ENCODE assay signal across 9 cellular contexts in genomic region chr5:138035605-138036537, GRCh38. TPM values are rescaled to one million over a fixed set of nuclear protein-coding genes. Genes with fewer than 3 reads are reported as not detected.
DNase-seq lines count a peak whose midpoint lies in the region; ATAC-seq and TF ChIP-seq lines count a peak whose summit lies in the region.
"Had no signal": no experiment of that assay in that cellular context is flagged by ENCODE, and none has a peak within 500 bp of the region (broad histone marks: within the 10 kb centered on the region; RNA-seq: fewer than 3 reads in every experiment).

No MANE protein-coding gene starts in this region.

- no TSS peak for BruUV-seq in OCI-LY7 (replicated peaks; lab: Mats Ljungman, UMichigan)

- peaks cover 16% of the 10 kb centered on the region for H3K79me2 ChIP-seq in OCI-LY7 (ENCODE audit: insufficient read depth, low read depth, low read length)

- intact Hi-C loops in OCI-LY7 (cut with micrococcal nuclease; ENCODE audit: unreplicated experiment): loop anchor here (1.0 to 10.0 kb wide), 2 partner anchors 32 to 539 kb away; partner anchors contain the start of gene HSPA9
- intact Hi-C loops in naive thymus-derived CD4-positive, alpha-beta T cell (cut with micrococcal nuclease): loop anchor here (1.0 to 10.0 kb wide), 7 partner anchors 32 to 1529 kb away; partner anchors contain the start of genes BRD8 (in 1 of the 2), EGR1 (in 1 of the 2) and UBE2D2 (in 1 of the 2)

- H3K4me3 ChIP-seq in OCI-LY7 (ENCODE audit: low read depth, low read length, poor library complexity, severe bottlenecking) (no peak overlapping the region), epithelial cell of proximal tubule (ENCODE audit: low read depth, low read length) (no peak overlapping the region)
- H3K4me3 ChIP-seq in naive thymus-derived CD4-positive, alpha-beta T cell (ENCODE audit: low read length): no peak overlapping the region

- no peaks in the 10 kb centered on the region for H3K9me3 Mint-ChIP-seq in IgD-negative memory B cell
- H3K9me3 Mint-ChIP-seq in naive thymus-derived CD4-positive, alpha-beta T cell: no peaks in the 10 kb centered on the region
- no peaks in the 10 kb centered on the region for H3K9me3 Mint-ChIP-seq in stimulated activated naive CD8-positive, alpha-beta T cell treated with anti-CD3 and anti-CD28 coated beads, Interleukin-15, amount 100 ng/mL, for 72 hours

- H3K27me3 ChIP-seq in naive thymus-derived CD4-positive, alpha-beta T cell (ENCODE audit: control insufficient read depth in 2 of 2, insufficient read depth in 2 of 2, low read length in 2 of 2): no peaks in the 10 kb centered on the region

- H3K4me2 ChIP-seq in OCI-LY7 (ENCODE audit: low read length): peak overlapping the region; percentile 47

- TF ChIP-seq CTCF in OCI-LY7 (conservative IDR thresholded peaks at IDR 0.05; ENCODE audit: low read length) (peak; percentile 99), epithelial cell of proximal tubule (conservative IDR thresholded peaks at IDR 0.05; ENCODE audit: low read depth, low read length) (peak; percentile 86)

- no peak overlapping the region for H3K27ac ChIP-seq in OCI-LY7 (ENCODE audit: low read depth, low read length, poor library complexity, severe bottlenecking)
- no peak overlapping the region for H3K27ac ChIP-seq in naive thymus-derived CD4-positive, alpha-beta T cell (ENCODE audit: low read depth, low read length)

- peak overlapping the region; percentile 88 for H2AFZ ChIP-seq in OCI-LY7 (ENCODE audit: low read length)

- peaks cover 18 to 19% (median 19%) of the 10 kb centered on the region in 3 donors for H3K4me1 Mint-ChIP-seq in IgD-negative memory B cell
- peaks cover 15 to 30% (median 24%) of the 10 kb centered on the region in 7 donors for H3K4me1 Mint-ChIP-seq in naive thymus-derived CD4-positive, alpha-beta T cell
- peaks cover 43% of the 10 kb centered on the region for H3K4me1 Mint-ChIP-seq in stimulated activated naive CD8-positive, alpha-beta T cell treated with anti-CD3 and anti-CD28 coated beads, Interleukin-15, amount 100 ng/mL, for 72 hours

- DNase-seq in CD1c-positive myeloid dendritic cell (ENCODE audit: extremely low spot score): peak; percentile 90
- peak; percentile 90 for DNase-seq in OCI-LY7 (ENCODE audit: low spot score)
- peak; percentile 44 for DNase-seq in activated T-cell treated with anti-CD3 and anti-CD28 coated beads for 24 hours (ENCODE audit: low read depth)
- peak; percentile 64 for DNase-seq in epithelial cell of proximal tubule (ENCODE audit: low read depth)
- peak; percentile 11 to 80 (median 72) for DNase-seq in naive thymus-derived CD4-positive, alpha-beta T cell
- peak; percentile 60 to 74 for DNase-seq in stimulated activated naive CD8-positive, alpha-beta T cell treated with anti-CD3 and anti-CD28 coated beads, Interleukin-15, amount 100 ng/mL, for 72 hours

- CTCF ChIA-PET in OCI-LY7 (lab: Charles Lee; ENCODE audit: unreplicated experiment): interaction anchor here (0.7 to 1.0 kb wide), 3 partner anchors 27 to 97 kb away, joined by 3 to 4 read pairs (median 3); no protein-coding TSS in a partner anchor
- CTCF ChIA-PET in naive thymus-derived CD4-positive, alpha-beta T cell (lab: Charles Lee): interaction anchor here (0.6 to 2.2 kb wide), 13 partner anchors 9 to 301 kb away, joined by 3 to 11 read pairs (median 3); no protein-coding TSS in a partner anchor

- H3K27ac Mint-ChIP-seq in IgD-negative memory B cell: peak overlapping the region; percentile 19 to 50 (median 40)
- H3K27ac Mint-ChIP-seq in naive thymus-derived CD4-positive, alpha-beta T cell: peak overlapping the region in 8 of 9 donors; percentile 4 to 89 (median 37)
- no peak overlapping the region for H3K27ac Mint-ChIP-seq in stimulated activated naive CD8-positive, alpha-beta T cell treated with anti-CD3 and anti-CD28 coated beads, Interleukin-15, amount 100 ng/mL, for 72 hours

- peak; percentile 35 for ATAC-seq in GM19452 (IDR thresholded peaks at IDR 0.05; ENCODE audit: unreplicated experiment)
- peak; percentile 76 for ATAC-seq in naive thymus-derived CD4-positive, alpha-beta T cell
- ATAC-seq in stimulated activated naive CD8-positive, alpha-beta T cell treated with anti-CD3 and anti-CD28 coated beads, Interleukin-15, amount 100 ng/mL, for 72 hours: peak; percentile 74

- POLR2A ChIA-PET in OCI-LY7 (lab: Charles Lee): interaction anchor here (0.6 to 1.3 kb wide), 2 partner anchors 8 to 95 kb away, joined by 3 to 4 read pairs; no protein-coding TSS in a partner anchor
- POLR2A ChIA-PET in naive thymus-derived CD4-positive, alpha-beta T cell (lab: Charles Lee): interaction anchor here (1.2 kb wide), 1 partner anchor 17 kb away, joined by 3 read pairs; no protein-coding TSS in a partner anchor

- H3K36me3 ChIP-seq in OCI-LY7 (ENCODE audit: insufficient read depth, low read length): peaks cover 5% of the 10 kb centered on the region
- peaks cover 0 to 11% (median 0%) of the 10 kb centered on the region in 3 experiments for H3K36me3 ChIP-seq in naive thymus-derived CD4-positive, alpha-beta T cell (ENCODE audit: control insufficient read depth in 2 of 3, insufficient read depth in 3 of 3, low read length in 3 of 3)

- H3K4me1 ChIP-seq in OCI-LY7 (ENCODE audit: insufficient read depth, low read length, poor library complexity, severe bottlenecking): peaks cover 38% of the 10 kb centered on the region
- H3K4me1 ChIP-seq in naive thymus-derived CD4-positive, alpha-beta T cell (ENCODE audit: control insufficient read depth in 2 of 2, insufficient read depth in 2 of 2, low read length in 2 of 2): peaks cover 4 to 24% of the 10 kb centered on the region in 2 donors

- peak overlapping the region; percentile 38 to 74 (median 63) for H3K4me3 Mint-ChIP-seq in IgD-negative memory B cell
- peak overlapping the region in 9 of 10 donors; percentile 0 to 78 (median 25) for H3K4me3 Mint-ChIP-seq in naive thymus-derived CD4-positive, alpha-beta T cell
- H3K4me3 Mint-ChIP-seq in stimulated activated naive CD8-positive, alpha-beta T cell treated with anti-CD3 and anti-CD28 coated beads, Interleukin-15, amount 100 ng/mL, for 72 hours: peak overlapping the region in 1 of 2 donors; percentile 24

- peaks cover under 1% of the 10 kb centered on the region for H3K27me3 Mint-ChIP-seq in IgD-negative memory B cell
- no peaks in the 10 kb centered on the region for H3K27me3 Mint-ChIP-seq in naive thymus-derived CD4-positive, alpha-beta T cell
- no peaks in the 10 kb centered on the region for H3K27me3 Mint-ChIP-seq in stimulated activated naive CD8-positive, alpha-beta T cell treated with anti-CD3 and anti-CD28 coated beads, Interleukin-15, amount 100 ng/mL, for 72 hours

- peaks cover 3% of the 10 kb centered on the region for H3K36me3 Mint-ChIP-seq in IgD-negative memory B cell
- peaks cover 0 to 4% (median 3%) of the 10 kb centered on the region in 5 donors for H3K36me3 Mint-ChIP-seq in naive thymus-derived CD4-positive, alpha-beta T cell

- H4K20me1 ChIP-seq in OCI-LY7 (ENCODE audit: insufficient read depth, low read length): peaks cover 12% of the 10 kb centered on the region; the same call in 1 of the 2 replicates

- H3K9me2 ChIP-seq in OCI-LY7 (ENCODE audit: insufficient read depth, low read length): no peaks in the 10 kb centered on the region

- no peaks in the 10 kb centered on the region for H3K9me3 ChIP-seq in OCI-LY7 (ENCODE audit: low read length)
- H3K9me3 ChIP-seq in naive thymus-derived CD4-positive, alpha-beta T cell (ENCODE audit: control insufficient read depth in 2 of 3, low read length in 3 of 3): no peaks in the 10 kb centered on the region

RNA-seq across cellular contexts. Expression of gene FAM13B, which starts 3.0 kb away (rescaled TPM):
- polyA plus RNA-seq in IgD-negative memory B cell: 34.2 TPM
- total RNA-seq in OCI-LY7 (2014; rRNA removed; shearing (Covaris generic)): 9.8 and 21.5 TPM in 2 replicates
- total RNA-seq in OCI-LY7 (2022): 29.8 and 35.7 TPM in 2 replicates
- 4.0 and 6.6 TPM in 2 replicates for total RNA-seq in epithelial cell of proximal tubule
- total RNA-seq in naive thymus-derived CD4-positive, alpha-beta T cell: 10 to 100 TPM; 36.4 to 58.8 (median 46.6) TPM
- polyA plus RNA-seq in naive thymus-derived CD4-positive, alpha-beta T cell: 10 to 100 TPM; 17.6 to 24.9 TPM

RNA-seq across cellular contexts. Expression of gene WNT8A, which starts 48.0 kb away (rescaled TPM):
- polyA plus RNA-seq in IgD-negative memory B cell: not detected
- total RNA-seq in OCI-LY7 (2014; rRNA removed; shearing (Covaris generic)): not detected in 2 replicates
- total RNA-seq in OCI-LY7 (2022) (not detected in 2 replicates), epithelial cell of proximal tubule (not detected in 2 replicates)
- total RNA-seq in naive thymus-derived CD4-positive, alpha-beta T cell: not detected
- polyA plus RNA-seq in naive thymus-derived CD4-positive, alpha-beta T cell: not detected
- total RNA-seq: T-helper 2 cell treated with Interferon-gamma antibody and Interleukin-4, amounts not matched to agents 100 ng/mL and 5 ng/mL, for 36 hours had no signal

Comparison
In these comparisons a context has a peak if more than half of its experiments do, and no peak if none do; other contexts are left out.
1. H3K27ac Mint-ChIP-seq: peak in IgD-negative memory B cell (3 of 3) and naive thymus-derived CD4-positive, alpha-beta T cell (8 of 9); none in stimulated activated naive CD8-positive, alpha-beta T cell treated with anti-CD3 and anti-CD28 coated beads, Interleukin-15, amount 100 ng/mL, for 72 hours (0 of 2).
2. Peak in every context shown above with its lines, with median percentiles within 50 percentile points of each other: DNase-seq and ATAC-seq.